ENCODE assay signal across 31 cellular contexts in the genomic region with DNA sequence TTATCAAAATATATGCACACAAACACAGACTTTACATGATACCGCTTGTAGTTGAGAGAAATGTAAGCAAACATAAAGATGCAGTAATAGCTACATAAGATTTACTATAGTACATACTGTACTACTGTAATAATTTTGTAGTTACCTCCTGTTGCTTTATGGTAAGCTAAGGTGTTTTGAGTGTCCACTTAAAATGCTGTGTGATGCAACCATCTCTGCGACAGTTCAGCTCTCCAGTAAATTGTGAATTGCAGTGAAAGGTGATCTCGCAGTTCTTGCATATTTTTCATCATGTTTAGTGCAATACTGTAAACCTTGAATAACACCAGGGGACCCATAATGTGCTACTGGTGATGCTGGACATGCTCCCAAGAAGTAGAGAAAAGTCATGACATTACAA.
"Had no signal": no experiment of that assay in that cellular context is flagged by ENCODE, and none has a peak within 500 bp of the region (broad histone marks: within the 10 kb centered on the region; RNA-seq: fewer than 3 reads in every experiment).

No MANE protein-coding gene starts in this region.

- H3K9me3 ChIP-seq: adrenal gland, body of pancreas, esophagus muscularis mucosa, gastrocnemius medialis, heart left ventricle had no signal

- H3K27ac ChIP-seq: adrenal gland, body of pancreas, esophagus muscularis mucosa, foreskin keratinocyte, gastrocnemius medialis, heart left ventricle had no signal

- H3K4me3 ChIP-seq: adrenal gland, body of pancreas, esophagus muscularis mucosa, gastrocnemius medialis, heart left ventricle had no signal

- FAIRE-seq: colon had no signal

- H3K27me3 ChIP-seq: adrenal gland, body of pancreas, esophagus muscularis mucosa, foreskin keratinocyte, gastrocnemius medialis, heart left ventricle had no signal

- H3K4me1 ChIP-seq: adrenal gland, foreskin keratinocyte, gastrocnemius medialis, heart left ventricle had no signal

- DNase-seq: activated CD4-positive, alpha-beta memory T cell treated with anti-CD3 and anti-CD28 coated beads for 36 hours; activated CD4-positive, alpha-beta T cell treated with anti-CD3 and anti-CD28 coated beads for 36 hours; activated CD4-positive, alpha-beta T cell treated with anti-CD3 and anti-CD28 coated beads, Interleukin-2, amount 10 ng/mL, durations not matched to agents 24 days and 14 days; activated CD4-positive, CD25-positive, alpha-beta regulatory T cell; activated CD4-positive, CD25-positive, alpha-beta regulatory T cell treated with anti-CD3 and anti-CD28 coated beads, Interleukin-2, amount 50 U/mL, for 72 hours; activated CD8-positive, alpha-beta memory T cell treated with anti-CD3 and anti-CD28 coated beads, Interleukin-2, amount 10 ng/mL, durations not matched to agents 7 days and 5 days; activated CD8-positive, alpha-beta memory T cell treated with anti-CD3 and anti-CD28 coated beads, Interleukin-2, amount 50 U/mL, for 4 hours; activated CD8-positive, alpha-beta T cell treated with anti-CD3 and anti-CD28 coated beads, Interleukin-2, amount 10 ng/mL, durations not matched to agents 7 days and 5 days; activated effector memory CD4-positive, alpha-beta T cell treated with anti-CD3 and anti-CD28 coated beads, Interleukin-2, amount 50 U/mL, for 16 hours; activated naive CD4-positive, alpha-beta T cell treated with anti-CD3 and anti-CD28 coated beads for 36 hours; activated naive CD8-positive, alpha-beta T cell treated with anti-CD3 and anti-CD28 coated beads for 36 hours; activated naive CD8-positive, alpha-beta T cell treated with anti-CD3 and anti-CD28 coated beads, Interleukin-2, amount 50 U/mL, for 24 hours; activated T-cell treated with anti-CD3 and anti-CD28 coated beads, Interleukin-2, amount 50 U/mL, for 1 hour; activated T-cell treated with anti-CD3 and anti-CD28 coated beads, Interleukin-2, amount 50 U/mL, for 48 hours; adrenal gland; amygdala; aorta; body of pancreas; caudate nucleus; cortex of kidney; dermis blood vessel endothelial cell; effector CD4-positive, alpha-beta T cell; effector memory CD8-positive, alpha-beta T cell; erythroblast; foreskin keratinocyte; gastrocnemius medialis; glutamatergic neuron; heart left ventricle; hippocampal formation had no signal

- ATAC-seq: activated CD4-positive, alpha-beta T cell treated with anti-CD3 and anti-CD28 coated beads for 36 hours; activated CD8-positive, alpha-beta memory T cell treated with anti-CD3 and anti-CD28 coated beads, Interleukin-2, amount 10 ng/mL, durations not matched to agents 7 days and 5 days; activated CD8-positive, alpha-beta T cell treated with anti-CD3 and anti-CD28 coated beads, Interleukin-2, amount 10 ng/mL, durations not matched to agents 7 days and 5 days; activated naive CD8-positive, alpha-beta T cell treated with anti-CD3 and anti-CD28 coated beads, Interleukin-2, amount 50 U/mL, for 24 hours; body of pancreas; effector memory CD8-positive, alpha-beta T cell; foreskin keratinocyte; gastrocnemius medialis; heart left ventricle had no signal
